In the genomic region with DNA sequence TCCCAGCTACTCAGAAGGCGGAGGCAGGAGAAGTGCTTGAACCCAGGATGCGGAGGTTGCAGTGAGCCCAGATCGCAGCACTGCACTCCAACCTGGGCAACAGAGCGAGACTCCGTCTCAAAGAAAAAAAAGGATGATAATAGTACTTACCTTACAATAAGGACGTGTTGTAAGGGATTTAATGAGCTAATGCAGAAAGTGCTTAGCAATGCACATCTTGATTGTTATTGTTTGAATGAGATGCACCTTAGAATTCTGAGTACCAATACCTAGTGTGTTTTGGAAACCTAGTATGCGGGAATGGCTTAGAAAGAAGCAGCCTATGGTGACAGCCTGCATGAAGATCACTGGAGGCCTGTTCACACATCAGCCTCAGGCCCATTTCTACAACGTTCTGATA, we compare ENCODE assay signal across 21 cellular contexts. TPM values are rescaled to one million over a fixed set of nuclear protein-coding genes. Genes with fewer than 3 reads are reported as not detected.
A peak's percentile ranks its signal among the peaks of the same experiment; 100 is the strongest.
DNase-seq lines count a peak whose midpoint lies in the region; ATAC-seq and TF ChIP-seq lines count a peak whose summit lies in the region.
"Had no signal": no experiment of that assay in that cellular context is flagged by ENCODE, and none has a peak within 500 bp of the region (broad histone marks: within the 10 kb centered on the region; RNA-seq: fewer than 3 reads in every experiment).

No MANE protein-coding gene starts in this region.

- TF ChIP-seq CTCF in CD8-positive, alpha-beta T cell (IDR thresholded peaks at IDR 0.05): no peak
- no peak for TF ChIP-seq CTCF in lower leg skin (IDR thresholded peaks at IDR 0.05)

- no peak for TF ChIP-seq POLR2A in lower leg skin (IDR thresholded peaks at IDR 0.05)

- CTCF ChIA-PET in activated CD4-positive, alpha-beta T cell treated with anti-CD3 and anti-CD28 coated beads for 36 hours (lab: Charles Lee): interaction anchor here (0.5 to 0.7 kb wide), 2 partner anchors 127 to 533 kb away, joined by 3 to 5 read pairs; no protein-coding TSS in a partner anchor
- CTCF ChIA-PET in CD8-positive, alpha-beta T cell (lab: Charles Lee): interaction anchor here (1.3 kb wide), 1 partner anchor 97 kb away, joined by 4 read pairs; no protein-coding TSS in a partner anchor
- CTCF ChIA-PET in naive thymus-derived CD4-positive, alpha-beta T cell (lab: Charles Lee): interaction anchor here (1.1 to 1.3 kb wide), 2 partner anchors 10 to 20 kb away, joined by 3 read pairs; a partner anchor contains a TSS

- no peaks in the 10 kb centered on the region for H3K9me3 Mint-ChIP-seq in activated CD4-positive, alpha-beta T cell treated with anti-CD3 and anti-CD28 coated beads for 36 hours (ENCODE audit: low read depth)
- no peaks in the 10 kb centered on the region for H3K9me3 Mint-ChIP-seq in CD8-positive, alpha-beta T cell
- H3K9me3 Mint-ChIP-seq in activated T-helper 2 cell treated with anti-CD3 and anti-CD28 coated beads, Interferon-gamma antibody, Interleukin-2, Interleukin-4, amounts not matched to agents 10 μg/mL and 5 μg/mL and 100 μg/mL, durations not matched to agents 14 hours and 24 hours and 36 hours: no peaks in the 10 kb centered on the region
- no peaks in the 10 kb centered on the region for H3K9me3 Mint-ChIP-seq in naive thymus-derived CD4-positive, alpha-beta T cell
- H3K9me3 Mint-ChIP-seq: neural crest cell, WTC11 had no signal

- intact Hi-C loops in activated CD4-positive, alpha-beta T cell treated with anti-CD3 and anti-CD28 coated beads for 36 hours (cut with DNase I, micrococcal nuclease): loop anchor here in 1 of 2 experiments (10.0 kb wide), 1 partner anchor 61 kb away; no protein-coding TSS in a partner anchor
- intact Hi-C loops in CD8-positive, alpha-beta T cell (cut with DNase I, micrococcal nuclease): no loop called here
- intact Hi-C loops in activated T-helper 2 cell treated with anti-CD3 and anti-CD28 coated beads, Interferon-gamma antibody, Interleukin-2, Interleukin-4, amounts not matched to agents 10 μg/mL and 5 μg/mL and 100 μg/mL, durations not matched to agents 14 hours and 24 hours and 36 hours (cut with micrococcal nuclease): loop anchor here (2.0 kb wide), 2 partner anchors 19 to 35 kb away; a partner anchor contains a TSS
- intact Hi-C loops in naive thymus-derived CD4-positive, alpha-beta T cell (cut with micrococcal nuclease): loop anchor here in 1 of 2 donors (2.0 kb wide), 2 partner anchors 15 to 35 kb away; a partner anchor contains a TSS
- intact Hi-C loops in lower leg skin (cut with DNase I; ENCODE audit: low total_unique reads): no loop called here

- peak overlapping the region; percentile 35 for H3K27ac ChIP-seq in CD8-positive, alpha-beta T cell (ENCODE audit: low read depth, low read length)
- H3K27ac ChIP-seq in naive thymus-derived CD4-positive, alpha-beta T cell (ENCODE audit: low read depth, low read length): peak overlapping the region; percentile 59
- H3K27ac ChIP-seq: cardiac muscle cell, prostate gland, vagina had no signal

- no peak overlapping the region for H3K4me3 Mint-ChIP-seq in activated CD4-positive, alpha-beta T cell treated with anti-CD3 and anti-CD28 coated beads for 36 hours
- H3K4me3 Mint-ChIP-seq in CD8-positive, alpha-beta T cell: peak overlapping the region; percentile 50
- H3K4me3 Mint-ChIP-seq in activated T-helper 2 cell treated with anti-CD3 and anti-CD28 coated beads, Interferon-gamma antibody, Interleukin-2, Interleukin-4, amounts not matched to agents 10 μg/mL and 5 μg/mL and 100 μg/mL, durations not matched to agents 14 hours and 24 hours and 36 hours (ENCODE audit: low read depth): peak overlapping the region; percentile 65
- peak overlapping the region; percentile 49 to 82 (median 73) for H3K4me3 Mint-ChIP-seq in naive thymus-derived CD4-positive, alpha-beta T cell
- H3K4me3 Mint-ChIP-seq: neural crest cell, WTC11 had no signal

- H3K27me3 ChIP-seq in CD8-positive, alpha-beta T cell (ENCODE audit: insufficient read depth, low read length): no peaks in the 10 kb centered on the region
- H3K27me3 ChIP-seq in naive thymus-derived CD4-positive, alpha-beta T cell (ENCODE audit: control insufficient read depth in 2 of 2, insufficient read depth in 2 of 2, low read length in 2 of 2): no peaks in the 10 kb centered on the region
- H3K27me3 ChIP-seq: cardiac muscle cell, vagina had no signal

- H3K27me3 Mint-ChIP-seq in activated CD4-positive, alpha-beta T cell treated with anti-CD3 and anti-CD28 coated beads for 36 hours: no peaks in the 10 kb centered on the region
- no peaks in the 10 kb centered on the region for H3K27me3 Mint-ChIP-seq in CD8-positive, alpha-beta T cell (ENCODE audit: low read depth)
- no peaks in the 10 kb centered on the region for H3K27me3 Mint-ChIP-seq in activated T-helper 2 cell treated with anti-CD3 and anti-CD28 coated beads, Interferon-gamma antibody, Interleukin-2, Interleukin-4, amounts not matched to agents 10 μg/mL and 5 μg/mL and 100 μg/mL, durations not matched to agents 14 hours and 24 hours and 36 hours (ENCODE audit: low read depth)
- H3K27me3 Mint-ChIP-seq in naive thymus-derived CD4-positive, alpha-beta T cell: no peaks in the 10 kb centered on the region

- no peak for DNase-seq in activated CD4-positive, alpha-beta T cell treated with anti-CD3 and anti-CD28 coated beads for 36 hours
- DNase-seq in activated CD4-positive, alpha-beta T cell treated with anti-CD3 and anti-CD28 coated beads for 1 hour: no peak
- DNase-seq in CD8-positive, alpha-beta T cell: no peak
- DNase-seq in activated T-helper 2 cell treated with anti-CD3 and anti-CD28 coated beads, Interferon-gamma antibody, Interleukin-2, Interleukin-4, amounts not matched to agents 10 μg/mL and 5 μg/mL and 100 μg/mL, durations not matched to agents 14 hours and 24 hours and 36 hours (ENCODE audit: low spot score): no peak
- no peak for DNase-seq in naive thymus-derived CD4-positive, alpha-beta T cell
- no peak for DNase-seq in lower leg skin (ENCODE audit: low spot score in 2 of 2)
- DNase-seq in NCI-H1694 treated with DMSO at 0.1 percent for 48 hours (lab: John Stamatoyannopoulos, UW): no peak
- DNase-seq: C1 segment of cervical spinal cord; kidney glomerular epithelial cell; MM.1S; NCI-H1436 treated with DMSO at 0.1 percent for 48 hours; NCI-H82; SIG-M5; stimulated activated CD4-positive, alpha-beta T cell treated with anti-CD3 and anti-CD28 coated beads, Interleukin-4, amount 100 ng/mL, for 24 hours; substantia nigra had no signal

- peaks cover 40% of the 10 kb centered on the region for H3K4me1 Mint-ChIP-seq in activated CD4-positive, alpha-beta T cell treated with anti-CD3 and anti-CD28 coated beads for 36 hours
- peaks cover 48% of the 10 kb centered on the region for H3K4me1 Mint-ChIP-seq in CD8-positive, alpha-beta T cell (ENCODE audit: low read depth)
- peaks cover 36% of the 10 kb centered on the region for H3K4me1 Mint-ChIP-seq in activated T-helper 2 cell treated with anti-CD3 and anti-CD28 coated beads, Interferon-gamma antibody, Interleukin-2, Interleukin-4, amounts not matched to agents 10 μg/mL and 5 μg/mL and 100 μg/mL, durations not matched to agents 14 hours and 24 hours and 36 hours (ENCODE audit: low read depth)
- peaks cover 38 to 56% (median 45%) of the 10 kb centered on the region in 7 donors for H3K4me1 Mint-ChIP-seq in naive thymus-derived CD4-positive, alpha-beta T cell
- H3K4me1 Mint-ChIP-seq: neural crest cell, WTC11 had no signal

- WGBS in lower leg skin, 2 donors: 92 to 94% methylated on average over 8 of the region's 8 CpGs

- peak overlapping the region; percentile 9 for H3K4me3 ChIP-seq in CD8-positive, alpha-beta T cell (ENCODE audit: low read depth, low read length)
- H3K4me3 ChIP-seq in naive thymus-derived CD4-positive, alpha-beta T cell (ENCODE audit: low read length): peak overlapping the region; percentile 17
- H3K4me3 ChIP-seq in lower leg skin (ENCODE audit: low read depth, poor library complexity, severe bottlenecking): no peak overlapping the region
- H3K4me3 ChIP-seq: cardiac muscle cell, prostate gland, vagina had no signal

- no peak for ATAC-seq in activated CD4-positive, alpha-beta T cell treated with anti-CD3 and anti-CD28 coated beads for 36 hours
- no peak for ATAC-seq in CD8-positive, alpha-beta T cell
- ATAC-seq in naive thymus-derived CD4-positive, alpha-beta T cell: no peak
- ATAC-seq in HG02884 (IDR thresholded peaks at IDR 0.05; ENCODE audit: unreplicated experiment): no peak
- ATAC-seq: WTC11 had no signal

- POLR2A ChIA-PET in activated CD4-positive, alpha-beta T cell treated with anti-CD3 and anti-CD28 coated beads for 36 hours (lab: Charles Lee): interaction anchor here (1.0 kb wide), 1 partner anchor 34 kb away, joined by 3 read pairs; a partner anchor contains a TSS
- POLR2A ChIA-PET in CD8-positive, alpha-beta T cell (lab: Charles Lee): interaction anchor here (1.4 to 2.0 kb wide), 3 partner anchors 34 to 155 kb away, joined by 6 to 25 read pairs (median 9); a partner anchor contains a TSS
- POLR2A ChIA-PET in naive thymus-derived CD4-positive, alpha-beta T cell (lab: Charles Lee): interaction anchor here (0.9 to 5.5 kb wide), 9 partner anchors 8 to 237 kb away, joined by 3 to 46 read pairs (median 9); a partner anchor contains a TSS

- peak overlapping the region; percentile 88 for H3K27ac Mint-ChIP-seq in activated CD4-positive, alpha-beta T cell treated with anti-CD3 and anti-CD28 coated beads for 36 hours
- H3K27ac Mint-ChIP-seq in CD8-positive, alpha-beta T cell: peak overlapping the region; percentile 82
- peak overlapping the region; percentile 93 for H3K27ac Mint-ChIP-seq in activated T-helper 2 cell treated with anti-CD3 and anti-CD28 coated beads, Interferon-gamma antibody, Interleukin-2, Interleukin-4, amounts not matched to agents 10 μg/mL and 5 μg/mL and 100 μg/mL, durations not matched to agents 14 hours and 24 hours and 36 hours
- H3K27ac Mint-ChIP-seq in naive thymus-derived CD4-positive, alpha-beta T cell: peak overlapping the region; percentile 48 to 92 (median 84)
- H3K27ac Mint-ChIP-seq: WTC11 had no signal

- H3K4me1 ChIP-seq in CD8-positive, alpha-beta T cell (ENCODE audit: insufficient read depth, low read length): peaks cover 42% of the 10 kb centered on the region
- peaks cover 41 to 42% of the 10 kb centered on the region in 2 donors for H3K4me1 ChIP-seq in naive thymus-derived CD4-positive, alpha-beta T cell (ENCODE audit: control insufficient read depth in 2 of 2, insufficient read depth in 2 of 2, low read length in 2 of 2)
- H3K4me1 ChIP-seq: prostate gland, vagina had no signal

- no peaks in the 10 kb centered on the region for H3K9me3 ChIP-seq in CD8-positive, alpha-beta T cell (ENCODE audit: low read length)
- H3K9me3 ChIP-seq in naive thymus-derived CD4-positive, alpha-beta T cell (ENCODE audit: control insufficient read depth in 2 of 3, low read length in 3 of 3): no peaks in the 10 kb centered on the region
- H3K9me3 ChIP-seq: prostate gland, vagina had no signal

- peaks cover 10% of the 10 kb centered on the region for H3K36me3 ChIP-seq in CD8-positive, alpha-beta T cell (ENCODE audit: insufficient read depth, low read length)
- H3K36me3 ChIP-seq in naive thymus-derived CD4-positive, alpha-beta T cell (ENCODE audit: control insufficient read depth in 2 of 3, insufficient read depth in 3 of 3, low read length in 3 of 3): peaks cover 5 to 36% (median 6%) of the 10 kb centered on the region in 3 experiments

- H3K36me3 Mint-ChIP-seq in activated CD4-positive, alpha-beta T cell treated with anti-CD3 and anti-CD28 coated beads for 36 hours (ENCODE audit: low read depth): peaks cover 55% of the 10 kb centered on the region
- H3K36me3 Mint-ChIP-seq in CD8-positive, alpha-beta T cell: peaks cover 47% of the 10 kb centered on the region
- peaks cover 67% of the 10 kb centered on the region for H3K36me3 Mint-ChIP-seq in activated T-helper 2 cell treated with anti-CD3 and anti-CD28 coated beads, Interferon-gamma antibody, Interleukin-2, Interleukin-4, amounts not matched to agents 10 μg/mL and 5 μg/mL and 100 μg/mL, durations not matched to agents 14 hours and 24 hours and 36 hours (ENCODE audit: low read depth)
- peaks cover 5 to 50% (median 37%) of the 10 kb centered on the region in 5 donors for H3K36me3 Mint-ChIP-seq in naive thymus-derived CD4-positive, alpha-beta T cell

RNA-seq across cellular contexts. Expression of a gene that starts 19.5 kb away (rescaled TPM):
- total RNA-seq in activated CD4-positive, alpha-beta T cell treated with anti-CD3 and anti-CD28 coated beads for 36 hours: 10 to 100 TPM; 37.4 to 40.3 TPM
- 1 to 10 TPM; 7.7 TPM for total RNA-seq in CD8-positive, alpha-beta T cell
- 32.7 and 40.9 TPM in 2 replicates for total RNA-seq in activated T-helper 2 cell treated with anti-CD3 and anti-CD28 coated beads, Interferon-gamma antibody, Interleukin-2, Interleukin-4, amounts not matched to agents 10 μg/mL and 5 μg/mL and 100 μg/mL, durations not matched to agents 14 hours and 24 hours and 36 hours
- 10 to 100 TPM; 16.5 to 33.2 (median 21.5) TPM for total RNA-seq in naive thymus-derived CD4-positive, alpha-beta T cell
- 10 to 100 TPM; 41.1 to 51.5 TPM for polyA plus RNA-seq in naive thymus-derived CD4-positive, alpha-beta T cell
- total RNA-seq in lower leg skin: 10 to 100 TPM; 16.5 to 19.7 (median 18.1) TPM

RNA-seq across cellular contexts. Expression of a gene that starts 26.9 kb away (rescaled TPM):
- 10 to 100 TPM; 15.0 to 16.5 TPM for total RNA-seq in activated CD4-positive, alpha-beta T cell treated with anti-CD3 and anti-CD28 coated beads for 36 hours
- 1 to 10 TPM; 4.8 to 5.6 TPM for total RNA-seq in CD8-positive, alpha-beta T cell
- total RNA-seq in activated T-helper 2 cell treated with anti-CD3 and anti-CD28 coated beads, Interferon-gamma antibody, Interleukin-2, Interleukin-4, amounts not matched to agents 10 μg/mL and 5 μg/mL and 100 μg/mL, durations not matched to agents 14 hours and 24 hours and 36 hours: 30.4 and 32.3 TPM in 2 replicates
- 10 to 100 TPM; 11.2 to 35.6 (median 15.7) TPM for total RNA-seq in naive thymus-derived CD4-positive, alpha-beta T cell
- 10 to 100 TPM; 14.3 to 20.7 TPM for polyA plus RNA-seq in naive thymus-derived CD4-positive, alpha-beta T cell
- 10 to 100 TPM in 3 of 4 donors, 1 to 10 TPM in 1; 7.3 to 15.5 (median 10.8) TPM for total RNA-seq in lower leg skin

RNA-seq across cellular contexts. Expression of a gene that starts 34.0 kb away (rescaled TPM):
- 10 to 100 TPM; 80.3 to 87.5 TPM for total RNA-seq in activated CD4-positive, alpha-beta T cell treated with anti-CD3 and anti-CD28 coated beads for 36 hours
- 10 to 100 TPM; 67.1 to 69.5 TPM for total RNA-seq in CD8-positive, alpha-beta T cell
- 103 and 106 TPM in 2 replicates for total RNA-seq in activated T-helper 2 cell treated with anti-CD3 and anti-CD28 coated beads, Interferon-gamma antibody, Interleukin-2, Interleukin-4, amounts not matched to agents 10 μg/mL and 5 μg/mL and 100 μg/mL, durations not matched to agents 14 hours and 24 hours and 36 hours
- total RNA-seq in naive thymus-derived CD4-positive, alpha-beta T cell: 100 to 1,000 TPM in 1 of 5 experiments, 10 to 100 TPM in 4; 32.3 to 100 (median 89.5) TPM
- polyA plus RNA-seq in naive thymus-derived CD4-positive, alpha-beta T cell: 100 to 1,000 TPM; 232 to 325 TPM
- 100 to 1,000 TPM; 161 to 204 (median 185) TPM for total RNA-seq in lower leg skin

RNA-seq across cellular contexts. Expression of a gene that starts 41.7 kb away (rescaled TPM):
- 1 to 10 TPM; 2.2 to 2.4 TPM for total RNA-seq in activated CD4-positive, alpha-beta T cell treated with anti-CD3 and anti-CD28 coated beads for 36 hours
- under 1 TPM; 0.56 to 0.95 TPM for total RNA-seq in CD8-positive, alpha-beta T cell
- total RNA-seq in activated T-helper 2 cell treated with anti-CD3 and anti-CD28 coated beads, Interferon-gamma antibody, Interleukin-2, Interleukin-4, amounts not matched to agents 10 μg/mL and 5 μg/mL and 100 μg/mL, durations not matched to agents 14 hours and 24 hours and 36 hours: 6.8 and 7.4 TPM in 2 replicates
- total RNA-seq in naive thymus-derived CD4-positive, alpha-beta T cell: 1 to 10 TPM in 4 of 5 experiments, under 1 TPM in 1; 0.94 to 3.4 (median 1.4) TPM
- under 1 TPM; 0.13 to 0.22 TPM for polyA plus RNA-seq in naive thymus-derived CD4-positive, alpha-beta T cell
- 10 to 100 TPM; 24.8 to 40.5 (median 35.5) TPM for total RNA-seq in lower leg skin
